1 cellular context compared by ENCODE assay signal in genomic region chr5:173671121-173671949, GRCh38.
TF ChIP-seq lines count a peak whose summit lies in the region.

No MANE protein-coding gene starts in this region.

TF ChIP-seq in HepG2, 621 proteins besides CTCF, POLR2A, EP300 and RAD21 (continued from another document and continues in another):
- TF ChIP-seq ZNF556 (CRISPR knock-in tag; IDR thresholded peaks at IDR 0.05; ENCODE audit: borderline replicate concordance) (0 out of 2 replicates have a peak, but pooled peaks have one; percentile 43), PLSCR1 (CRISPR knock-in tag; IDR thresholded peaks at IDR 0.05; ENCODE audit: borderline replicate concordance) (no peak), RBM22 (optimal IDR thresholded peaks at IDR 0.05; ENCODE audit: low read length) (no peak), MIER3 (CRISPR knock-in tag; IDR thresholded peaks at IDR 0.05; ENCODE audit: borderline replicate concordance) (peak; percentile 9; the same call in 1 of the 2 replicates), ZNF253 (CRISPR knock-in tag; IDR thresholded peaks at IDR 0.05; ENCODE audit: borderline replicate concordance) (no peak), REST (IDR thresholded peaks at IDR 0.05; ENCODE audit: borderline replicate concordance in 1 of 2, low read depth in 1 of 2, low read length in 2 of 2) (no peak), ZNF318 (CRISPR knock-in tag; IDR thresholded peaks at IDR 0.05) (no peak), ELF1 (CRISPR knock-in tag; IDR thresholded peaks at IDR 0.05) (no peak), PHF20 (CRISPR knock-in tag; IDR thresholded peaks at IDR 0.05) (no peak), TFDP1 (CRISPR knock-in tag; IDR thresholded peaks at IDR 0.05; ENCODE audit: borderline replicate concordance) (peak; percentile 47; the same call in 1 of the 2 replicates), ERF (CRISPR knock-in tag; IDR thresholded peaks at IDR 0.05) (peak; percentile 49; the same call in 1 of the 2 replicates), TCF7 (IDR thresholded peaks at IDR 0.05; ENCODE audit: low read depth) (no peak), PCBP2 (optimal IDR thresholded peaks at IDR 0.05; ENCODE audit: low read depth, low read length, poor library complexity, severe bottlenecking) (no peak), MED13 (CRISPR knock-in tag; IDR thresholded peaks at IDR 0.05) (no peak), ZNF878 (CRISPR knock-in tag; IDR thresholded peaks at IDR 0.05) (no peak), ZNF232 (CRISPR knock-in tag; IDR thresholded peaks at IDR 0.05; ENCODE audit: borderline replicate concordance) (no peak), HNRNPK (IDR thresholded peaks at IDR 0.05; ENCODE audit: low read depth, low read length, poor library complexity, severe bottlenecking) (no peak), FOXJ3 (CRISPR knock-in tag; IDR thresholded peaks at IDR 0.05; ENCODE audit: borderline replicate concordance) (no peak), ZHX1 (CRISPR knock-in tag; IDR thresholded peaks at IDR 0.05; ENCODE audit: low read depth) (no peak), NFE2L1 (CRISPR knock-in tag; IDR thresholded peaks at IDR 0.05; ENCODE audit: borderline replicate concordance) (no peak), ZNF549 (CRISPR knock-in tag; IDR thresholded peaks at IDR 0.05) (no peak), ZFP1 (CRISPR knock-in tag; IDR thresholded peaks at IDR 0.05) (no peak), BHLHE40 (IDR thresholded peaks at IDR 0.05; ENCODE audit: low read length) (peak; percentile 66)
- TF ChIP-seq, protein P1, sequence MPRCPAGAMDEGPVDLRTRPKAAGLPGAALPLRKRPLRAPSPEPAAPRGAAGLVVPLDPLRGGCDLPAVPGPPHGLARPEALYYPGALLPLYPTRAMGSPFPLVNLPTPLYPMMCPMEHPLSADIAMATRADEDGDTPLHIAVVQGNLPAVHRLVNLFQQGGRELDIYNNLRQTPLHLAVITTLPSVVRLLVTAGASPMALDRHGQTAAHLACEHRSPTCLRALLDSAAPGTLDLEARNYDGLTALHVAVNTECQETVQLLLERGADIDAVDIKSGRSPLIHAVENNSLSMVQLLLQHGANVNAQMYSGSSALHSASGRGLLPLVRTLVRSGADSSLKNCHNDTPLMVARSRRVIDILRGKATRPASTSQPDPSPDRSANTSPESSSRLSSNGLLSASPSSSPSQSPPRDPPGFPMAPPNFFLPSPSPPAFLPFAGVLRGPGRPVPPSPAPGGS (CRISPR knock-in tag; IDR thresholded peaks at IDR 0.05), result no peak
- TF ChIP-seq, protein P2, sequence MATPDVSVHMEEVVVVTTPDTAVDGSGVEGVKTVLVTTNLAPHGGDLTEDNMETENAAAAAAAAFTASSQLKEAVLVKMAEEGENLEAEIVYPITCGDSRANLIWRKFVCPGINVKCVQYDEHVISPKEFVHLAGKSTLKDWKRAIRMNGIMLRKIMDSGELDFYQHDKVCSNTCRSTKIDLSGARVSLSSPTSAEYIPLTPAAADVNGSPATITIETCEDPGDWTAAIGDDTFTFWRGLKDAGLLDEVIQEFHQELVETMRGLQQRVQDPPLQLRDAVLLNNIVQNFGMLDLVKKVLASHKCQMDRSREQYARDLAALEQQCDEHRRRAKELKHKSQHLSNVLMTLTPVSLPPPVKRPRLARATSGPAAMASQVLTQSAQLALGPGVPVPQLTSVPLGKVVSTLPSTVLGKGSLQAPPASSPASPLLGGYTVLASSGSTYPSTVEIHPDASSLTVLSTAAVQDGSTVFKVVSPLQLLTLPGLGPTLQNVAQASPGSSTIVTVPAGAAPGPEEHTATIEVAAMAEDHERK (CRISPR knock-in tag; IDR thresholded peaks at IDR 0.05; ENCODE audit: low read depth), result no peak
- TF ChIP-seq, protein P3, sequence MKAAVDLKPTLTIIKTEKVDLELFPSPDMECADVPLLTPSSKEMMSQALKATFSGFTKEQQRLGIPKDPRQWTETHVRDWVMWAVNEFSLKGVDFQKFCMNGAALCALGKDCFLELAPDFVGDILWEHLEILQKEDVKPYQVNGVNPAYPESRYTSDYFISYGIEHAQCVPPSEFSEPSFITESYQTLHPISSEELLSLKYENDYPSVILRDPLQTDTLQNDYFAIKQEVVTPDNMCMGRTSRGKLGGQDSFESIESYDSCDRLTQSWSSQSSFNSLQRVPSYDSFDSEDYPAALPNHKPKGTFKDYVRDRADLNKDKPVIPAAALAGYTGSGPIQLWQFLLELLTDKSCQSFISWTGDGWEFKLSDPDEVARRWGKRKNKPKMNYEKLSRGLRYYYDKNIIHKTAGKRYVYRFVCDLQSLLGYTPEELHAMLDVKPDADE (CRISPR knock-in tag; IDR thresholded peaks at IDR 0.05), result no peak
- TF ChIP-seq, protein P4, sequence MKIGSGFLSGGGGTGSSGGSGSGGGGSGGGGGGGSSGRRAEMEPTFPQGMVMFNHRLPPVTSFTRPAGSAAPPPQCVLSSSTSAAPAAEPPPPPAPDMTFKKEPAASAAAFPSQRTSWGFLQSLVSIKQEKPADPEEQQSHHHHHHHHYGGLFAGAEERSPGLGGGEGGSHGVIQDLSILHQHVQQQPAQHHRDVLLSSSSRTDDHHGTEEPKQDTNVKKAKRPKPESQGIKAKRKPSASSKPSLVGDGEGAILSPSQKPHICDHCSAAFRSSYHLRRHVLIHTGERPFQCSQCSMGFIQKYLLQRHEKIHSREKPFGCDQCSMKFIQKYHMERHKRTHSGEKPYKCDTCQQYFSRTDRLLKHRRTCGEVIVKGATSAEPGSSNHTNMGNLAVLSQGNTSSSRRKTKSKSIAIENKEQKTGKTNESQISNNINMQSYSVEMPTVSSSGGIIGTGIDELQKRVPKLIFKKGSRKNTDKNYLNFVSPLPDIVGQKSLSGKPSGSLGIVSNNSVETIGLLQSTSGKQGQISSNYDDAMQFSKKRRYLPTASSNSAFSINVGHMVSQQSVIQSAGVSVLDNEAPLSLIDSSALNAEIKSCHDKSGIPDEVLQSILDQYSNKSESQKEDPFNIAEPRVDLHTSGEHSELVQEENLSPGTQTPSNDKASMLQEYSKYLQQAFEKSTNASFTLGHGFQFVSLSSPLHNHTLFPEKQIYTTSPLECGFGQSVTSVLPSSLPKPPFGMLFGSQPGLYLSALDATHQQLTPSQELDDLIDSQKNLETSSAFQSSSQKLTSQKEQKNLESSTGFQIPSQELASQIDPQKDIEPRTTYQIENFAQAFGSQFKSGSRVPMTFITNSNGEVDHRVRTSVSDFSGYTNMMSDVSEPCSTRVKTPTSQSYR (CRISPR knock-in tag; IDR thresholded peaks at IDR 0.05; ENCODE audit: borderline replicate concordance), result no peak
